1 cellular context compared by ENCODE assay signal in genomic region chr3:128932516-128933212, GRCh38.
TF ChIP-seq lines count a peak whose summit lies in the region.

No MANE protein-coding gene starts in this region.

TF ChIP-seq in WTC11, 78 proteins besides CTCF, POLR2A, EP300 and RAD21 (continued from another document):
- TF ChIP-seq IRF2 (CRISPR knock-in tag; IDR thresholded peaks at IDR 0.05; ENCODE audit: borderline replicate concordance, low read depth), result no peak
- TF ChIP-seq ZBTB43 (CRISPR knock-in tag; IDR thresholded peaks at IDR 0.05), result no peak
- TF ChIP-seq ZSCAN18 (CRISPR knock-in tag; IDR thresholded peaks at IDR 0.05), result no peak
- TF ChIP-seq ZNF281 (CRISPR knock-in tag; IDR thresholded peaks at IDR 0.05), result no peak
- TF ChIP-seq IRF1 (CRISPR knock-in tag; IDR thresholded peaks at IDR 0.05), result no peak
